ENCODE assay signal across 1 cellular context in the genomic region with DNA sequence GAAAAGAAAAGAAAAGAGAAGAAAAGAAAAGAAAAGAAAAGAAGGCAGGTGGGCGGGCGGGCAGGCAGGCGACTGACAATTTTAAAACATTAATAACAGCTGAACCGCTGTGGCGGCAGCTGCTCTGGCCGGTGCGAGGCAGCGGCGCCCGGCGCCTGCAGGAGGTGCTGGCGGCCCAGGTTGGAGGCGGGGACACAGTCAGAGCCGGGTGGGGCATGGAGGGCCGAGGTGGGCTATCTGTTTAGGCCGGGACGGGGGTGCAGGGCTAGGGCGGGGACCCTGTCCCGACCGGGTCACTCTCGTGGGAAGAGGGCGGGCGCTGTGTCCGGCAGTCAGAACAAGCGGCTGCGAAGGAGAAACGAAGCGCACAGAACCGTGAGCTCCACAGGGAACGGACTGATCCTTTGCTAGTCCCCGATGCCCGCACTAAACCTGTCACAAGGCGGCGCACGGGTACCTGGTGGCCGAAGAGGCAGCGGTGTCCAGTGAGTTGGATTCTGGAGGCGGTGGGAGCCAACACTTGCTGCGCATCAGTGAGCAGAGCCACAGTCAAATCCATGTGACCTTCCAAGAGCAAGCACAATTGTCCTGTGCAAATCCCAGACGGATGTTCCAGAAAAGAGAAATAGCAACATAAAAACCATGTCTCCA.
TF ChIP-seq lines count a peak whose summit lies in the region.

No MANE protein-coding gene starts in this region.

TF ChIP-seq in K562, 482 proteins besides CTCF, POLR2A, EP300 and RAD21 (continued from another document and continues in another):
- TF ChIP-seq, protein P1, sequence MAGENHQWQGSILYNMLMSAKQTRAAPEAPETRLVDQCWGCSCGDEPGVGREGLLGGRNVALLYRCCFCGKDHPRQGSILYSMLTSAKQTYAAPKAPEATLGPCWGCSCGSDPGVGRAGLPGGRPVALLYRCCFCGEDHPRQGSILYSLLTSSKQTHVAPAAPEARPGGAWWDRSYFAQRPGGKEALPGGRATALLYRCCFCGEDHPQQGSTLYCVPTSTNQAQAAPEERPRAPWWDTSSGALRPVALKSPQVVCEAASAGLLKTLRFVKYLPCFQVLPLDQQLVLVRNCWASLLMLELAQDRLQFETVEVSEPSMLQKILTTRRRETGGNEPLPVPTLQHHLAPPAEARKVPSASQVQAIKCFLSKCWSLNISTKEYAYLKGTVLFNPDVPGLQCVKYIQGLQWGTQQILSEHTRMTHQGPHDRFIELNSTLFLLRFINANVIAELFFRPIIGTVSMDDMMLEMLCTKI (IDR thresholded peaks at IDR 0.05; ENCODE audit: partially characterized antibody) = no peak
- TF ChIP-seq NRF1 (conservative IDR thresholded peaks at IDR 0.05 in 1 of 2, IDR thresholded peaks at IDR 0.05 in 1 of 2) = peak; percentile 44 to 57
- TF ChIP-seq EZH2 (IDR thresholded peaks at IDR 0.05; ENCODE audit: borderline replicate concordance, low read depth, low read length) = no peak
- no peak for TF ChIP-seq ZNF184 (CRISPR knock-in tag; IDR thresholded peaks at IDR 0.05)
- TF ChIP-seq TAF15 (IDR thresholded peaks at IDR 0.05; ENCODE audit: low read depth, low read length) = no peak
- TF ChIP-seq POLR2AphosphoS5 (IDR thresholded peaks at IDR 0.05; ENCODE audit: control insufficient read depth, insufficient read depth, low read depth, low read length) = no peak
- TF ChIP-seq ATF7 (IDR thresholded peaks at IDR 0.05) = peak; percentile 42; the same call in 1 of the 2 replicates
- TF ChIP-seq DIDO1 (tag; IDR thresholded peaks at IDR 0.05; ENCODE audit: low read depth) = no peak
- TF ChIP-seq, protein P2, sequence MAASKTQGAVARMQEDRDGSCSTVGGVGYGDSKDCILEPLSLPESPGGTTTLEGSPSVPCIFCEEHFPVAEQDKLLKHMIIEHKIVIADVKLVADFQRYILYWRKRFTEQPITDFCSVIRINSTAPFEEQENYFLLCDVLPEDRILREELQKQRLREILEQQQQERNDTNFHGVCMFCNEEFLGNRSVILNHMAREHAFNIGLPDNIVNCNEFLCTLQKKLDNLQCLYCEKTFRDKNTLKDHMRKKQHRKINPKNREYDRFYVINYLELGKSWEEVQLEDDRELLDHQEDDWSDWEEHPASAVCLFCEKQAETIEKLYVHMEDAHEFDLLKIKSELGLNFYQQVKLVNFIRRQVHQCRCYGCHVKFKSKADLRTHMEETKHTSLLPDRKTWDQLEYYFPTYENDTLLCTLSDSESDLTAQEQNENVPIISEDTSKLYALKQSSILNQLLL (CRISPR knock-in tag; IDR thresholded peaks at IDR 0.05; ENCODE audit: borderline replicate concordance) = no peak
- TF ChIP-seq, protein P3, sequence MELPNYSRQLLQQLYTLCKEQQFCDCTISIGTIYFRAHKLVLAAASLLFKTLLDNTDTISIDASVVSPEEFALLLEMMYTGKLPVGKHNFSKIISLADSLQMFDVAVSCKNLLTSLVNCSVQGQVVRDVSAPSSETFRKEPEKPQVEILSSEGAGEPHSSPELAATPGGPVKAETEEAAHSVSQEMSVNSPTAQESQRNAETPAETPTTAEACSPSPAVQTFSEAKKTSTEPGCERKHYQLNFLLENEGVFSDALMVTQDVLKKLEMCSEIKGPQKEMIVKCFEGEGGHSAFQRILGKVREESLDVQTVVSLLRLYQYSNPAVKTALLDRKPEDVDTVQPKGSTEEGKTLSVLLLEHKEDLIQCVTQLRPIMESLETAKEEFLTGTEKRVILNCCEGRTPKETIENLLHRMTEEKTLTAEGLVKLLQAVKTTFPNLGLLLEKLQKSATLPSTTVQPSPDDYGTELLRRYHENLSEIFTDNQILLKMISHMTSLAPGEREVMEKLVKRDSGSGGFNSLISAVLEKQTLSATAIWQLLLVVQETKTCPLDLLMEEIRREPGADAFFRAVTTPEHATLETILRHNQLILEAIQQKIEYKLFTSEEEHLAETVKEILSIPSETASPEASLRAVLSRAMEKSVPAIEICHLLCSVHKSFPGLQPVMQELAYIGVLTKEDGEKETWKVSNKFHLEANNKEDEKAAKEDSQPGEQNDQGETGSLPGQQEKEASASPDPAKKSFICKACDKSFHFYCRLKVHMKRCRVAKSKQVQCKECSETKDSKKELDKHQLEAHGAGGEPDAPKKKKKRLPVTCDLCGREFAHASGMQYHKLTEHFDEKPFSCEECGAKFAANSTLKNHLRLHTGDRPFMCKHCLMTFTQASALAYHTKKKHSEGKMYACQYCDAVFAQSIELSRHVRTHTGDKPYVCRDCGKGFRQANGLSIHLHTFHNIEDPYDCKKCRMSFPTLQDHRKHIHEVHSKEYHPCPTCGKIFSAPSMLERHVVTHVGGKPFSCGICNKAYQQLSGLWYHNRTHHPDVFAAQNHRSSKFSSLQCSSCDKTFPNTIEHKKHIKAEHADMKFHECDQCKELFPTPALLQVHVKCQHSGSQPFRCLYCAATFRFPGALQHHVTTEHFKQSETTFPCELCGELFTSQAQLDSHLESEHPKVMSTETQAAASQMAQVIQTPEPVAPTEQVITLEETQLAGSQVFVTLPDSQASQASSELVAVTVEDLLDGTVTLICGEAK (IDR thresholded peaks at IDR 0.05) = no peak
- TF ChIP-seq, protein P3 (CRISPR knock-in tag; IDR thresholded peaks at IDR 0.05) = no peak
- no peak for TF ChIP-seq ERF (CRISPR knock-in tag; IDR thresholded peaks at IDR 0.05)
- TF ChIP-seq ZFP30 (CRISPR knock-in tag; IDR thresholded peaks at IDR 0.05; ENCODE audit: borderline replicate concordance) = no peak
- peak; percentile 56 for TF ChIP-seq POLR2G (IDR thresholded peaks at IDR 0.05; ENCODE audit: low read depth, low read length)
- TF ChIP-seq ZNF197 (CRISPR knock-in tag; IDR thresholded peaks at IDR 0.05; ENCODE audit: low read depth) = no peak
- TF ChIP-seq ZSCAN29 (IDR thresholded peaks at IDR 0.05) = no peak
- no peak for TF ChIP-seq PPARD (CRISPR knock-in tag; IDR thresholded peaks at IDR 0.05)
- no peak for TF ChIP-seq SUPT5H (IDR thresholded peaks at IDR 0.05)
- TF ChIP-seq ZC3H4 (CRISPR knock-in tag; IDR thresholded peaks at IDR 0.05; ENCODE audit: borderline replicate concordance) = no peak
- 0 out of 2 replicates have a peak, but pooled peaks have one; percentile 28 for TF ChIP-seq SMAD4 (CRISPR knock-in tag; conservative IDR thresholded peaks at IDR 0.05)
- no peak for TF ChIP-seq TAF7 (tag; IDR thresholded peaks at IDR 0.05)
- TF ChIP-seq, protein P4, sequence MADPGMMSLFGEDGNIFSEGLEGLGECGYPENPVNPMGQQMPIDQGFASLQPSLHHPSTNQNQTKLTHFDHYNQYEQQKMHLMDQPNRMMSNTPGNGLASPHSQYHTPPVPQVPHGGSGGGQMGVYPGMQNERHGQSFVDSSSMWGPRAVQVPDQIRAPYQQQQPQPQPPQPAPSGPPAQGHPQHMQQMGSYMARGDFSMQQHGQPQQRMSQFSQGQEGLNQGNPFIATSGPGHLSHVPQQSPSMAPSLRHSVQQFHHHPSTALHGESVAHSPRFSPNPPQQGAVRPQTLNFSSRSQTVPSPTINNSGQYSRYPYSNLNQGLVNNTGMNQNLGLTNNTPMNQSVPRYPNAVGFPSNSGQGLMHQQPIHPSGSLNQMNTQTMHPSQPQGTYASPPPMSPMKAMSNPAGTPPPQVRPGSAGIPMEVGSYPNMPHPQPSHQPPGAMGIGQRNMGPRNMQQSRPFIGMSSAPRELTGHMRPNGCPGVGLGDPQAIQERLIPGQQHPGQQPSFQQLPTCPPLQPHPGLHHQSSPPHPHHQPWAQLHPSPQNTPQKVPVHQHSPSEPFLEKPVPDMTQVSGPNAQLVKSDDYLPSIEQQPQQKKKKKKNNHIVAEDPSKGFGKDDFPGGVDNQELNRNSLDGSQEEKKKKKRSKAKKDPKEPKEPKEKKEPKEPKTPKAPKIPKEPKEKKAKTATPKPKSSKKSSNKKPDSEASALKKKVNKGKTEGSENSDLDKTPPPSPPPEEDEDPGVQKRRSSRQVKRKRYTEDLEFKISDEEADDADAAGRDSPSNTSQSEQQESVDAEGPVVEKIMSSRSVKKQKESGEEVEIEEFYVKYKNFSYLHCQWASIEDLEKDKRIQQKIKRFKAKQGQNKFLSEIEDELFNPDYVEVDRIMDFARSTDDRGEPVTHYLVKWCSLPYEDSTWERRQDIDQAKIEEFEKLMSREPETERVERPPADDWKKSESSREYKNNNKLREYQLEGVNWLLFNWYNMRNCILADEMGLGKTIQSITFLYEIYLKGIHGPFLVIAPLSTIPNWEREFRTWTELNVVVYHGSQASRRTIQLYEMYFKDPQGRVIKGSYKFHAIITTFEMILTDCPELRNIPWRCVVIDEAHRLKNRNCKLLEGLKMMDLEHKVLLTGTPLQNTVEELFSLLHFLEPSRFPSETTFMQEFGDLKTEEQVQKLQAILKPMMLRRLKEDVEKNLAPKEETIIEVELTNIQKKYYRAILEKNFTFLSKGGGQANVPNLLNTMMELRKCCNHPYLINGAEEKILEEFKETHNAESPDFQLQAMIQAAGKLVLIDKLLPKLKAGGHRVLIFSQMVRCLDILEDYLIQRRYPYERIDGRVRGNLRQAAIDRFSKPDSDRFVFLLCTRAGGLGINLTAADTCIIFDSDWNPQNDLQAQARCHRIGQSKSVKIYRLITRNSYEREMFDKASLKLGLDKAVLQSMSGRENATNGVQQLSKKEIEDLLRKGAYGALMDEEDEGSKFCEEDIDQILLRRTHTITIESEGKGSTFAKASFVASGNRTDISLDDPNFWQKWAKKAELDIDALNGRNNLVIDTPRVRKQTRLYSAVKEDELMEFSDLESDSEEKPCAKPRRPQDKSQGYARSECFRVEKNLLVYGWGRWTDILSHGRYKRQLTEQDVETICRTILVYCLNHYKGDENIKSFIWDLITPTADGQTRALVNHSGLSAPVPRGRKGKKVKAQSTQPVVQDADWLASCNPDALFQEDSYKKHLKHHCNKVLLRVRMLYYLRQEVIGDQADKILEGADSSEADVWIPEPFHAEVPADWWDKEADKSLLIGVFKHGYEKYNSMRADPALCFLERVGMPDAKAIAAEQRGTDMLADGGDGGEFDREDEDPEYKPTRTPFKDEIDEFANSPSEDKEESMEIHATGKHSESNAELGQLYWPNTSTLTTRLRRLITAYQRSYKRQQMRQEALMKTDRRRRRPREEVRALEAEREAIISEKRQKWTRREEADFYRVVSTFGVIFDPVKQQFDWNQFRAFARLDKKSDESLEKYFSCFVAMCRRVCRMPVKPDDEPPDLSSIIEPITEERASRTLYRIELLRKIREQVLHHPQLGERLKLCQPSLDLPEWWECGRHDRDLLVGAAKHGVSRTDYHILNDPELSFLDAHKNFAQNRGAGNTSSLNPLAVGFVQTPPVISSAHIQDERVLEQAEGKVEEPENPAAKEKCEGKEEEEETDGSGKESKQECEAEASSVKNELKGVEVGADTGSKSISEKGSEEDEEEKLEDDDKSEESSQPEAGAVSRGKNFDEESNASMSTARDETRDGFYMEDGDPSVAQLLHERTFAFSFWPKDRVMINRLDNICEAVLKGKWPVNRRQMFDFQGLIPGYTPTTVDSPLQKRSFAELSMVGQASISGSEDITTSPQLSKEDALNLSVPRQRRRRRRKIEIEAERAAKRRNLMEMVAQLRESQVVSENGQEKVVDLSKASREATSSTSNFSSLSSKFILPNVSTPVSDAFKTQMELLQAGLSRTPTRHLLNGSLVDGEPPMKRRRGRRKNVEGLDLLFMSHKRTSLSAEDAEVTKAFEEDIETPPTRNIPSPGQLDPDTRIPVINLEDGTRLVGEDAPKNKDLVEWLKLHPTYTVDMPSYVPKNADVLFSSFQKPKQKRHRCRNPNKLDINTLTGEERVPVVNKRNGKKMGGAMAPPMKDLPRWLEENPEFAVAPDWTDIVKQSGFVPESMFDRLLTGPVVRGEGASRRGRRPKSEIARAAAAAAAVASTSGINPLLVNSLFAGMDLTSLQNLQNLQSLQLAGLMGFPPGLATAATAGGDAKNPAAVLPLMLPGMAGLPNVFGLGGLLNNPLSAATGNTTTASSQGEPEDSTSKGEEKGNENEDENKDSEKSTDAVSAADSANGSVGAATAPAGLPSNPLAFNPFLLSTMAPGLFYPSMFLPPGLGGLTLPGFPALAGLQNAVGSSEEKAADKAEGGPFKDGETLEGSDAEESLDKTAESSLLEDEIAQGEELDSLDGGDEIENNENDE (IDR thresholded peaks at IDR 0.05; ENCODE audit: low read depth, low read length) = no peak
- peak; percentile 64; the same call in 1 of the 2 replicates for TF ChIP-seq CC2D1A (IDR thresholded peaks at IDR 0.05)
- TF ChIP-seq CREBBP (IDR thresholded peaks at IDR 0.05; ENCODE audit: low read depth, low read length) = no peak
- TF ChIP-seq, protein P5, sequence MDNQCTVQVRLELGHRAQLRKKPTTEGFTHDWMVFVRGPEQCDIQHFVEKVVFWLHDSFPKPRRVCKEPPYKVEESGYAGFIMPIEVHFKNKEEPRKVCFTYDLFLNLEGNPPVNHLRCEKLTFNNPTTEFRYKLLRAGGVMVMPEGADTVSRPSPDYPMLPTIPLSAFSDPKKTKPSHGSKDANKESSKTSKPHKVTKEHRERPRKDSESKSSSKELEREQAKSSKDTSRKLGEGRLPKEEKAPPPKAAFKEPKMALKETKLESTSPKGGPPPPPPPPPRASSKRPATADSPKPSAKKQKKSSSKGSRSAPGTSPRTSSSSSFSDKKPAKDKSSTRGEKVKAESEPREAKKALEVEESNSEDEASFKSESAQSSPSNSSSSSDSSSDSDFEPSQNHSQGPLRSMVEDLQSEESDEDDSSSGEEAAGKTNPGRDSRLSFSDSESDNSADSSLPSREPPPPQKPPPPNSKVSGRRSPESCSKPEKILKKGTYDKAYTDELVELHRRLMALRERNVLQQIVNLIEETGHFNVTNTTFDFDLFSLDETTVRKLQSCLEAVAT (IDR thresholded peaks at IDR 0.05) = no peak
